In the genomic region with DNA sequence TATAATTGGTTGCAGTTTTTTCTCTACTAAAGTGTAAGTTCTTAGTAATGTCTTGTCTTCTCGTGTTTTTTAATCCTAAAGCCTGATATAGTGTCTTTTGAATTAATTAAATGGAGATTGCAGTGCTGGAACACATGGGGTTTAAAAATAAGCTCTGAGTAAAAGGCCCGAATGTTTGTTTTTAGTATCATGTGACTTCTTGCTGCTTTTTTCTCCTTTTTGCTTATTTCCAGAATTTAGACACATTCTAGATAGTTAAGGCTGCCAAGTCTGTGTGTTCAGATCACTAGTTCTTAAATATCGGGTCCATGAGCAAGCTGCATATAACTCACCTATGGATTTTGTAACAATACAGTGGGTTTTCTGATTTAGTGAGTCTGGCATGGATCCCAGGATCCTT, we compare ENCODE assay signal across 25 cellular contexts. TPM values are rescaled to one million over a fixed set of nuclear protein-coding genes. Genes with fewer than 3 reads are reported as not detected.
DNase-seq lines count a peak whose midpoint lies in the region; ATAC-seq and TF ChIP-seq lines count a peak whose summit lies in the region.
"Had no signal": no experiment of that assay in that cellular context is flagged by ENCODE, and none has a peak within 500 bp of the region (broad histone marks: within the 10 kb centered on the region; RNA-seq: fewer than 3 reads in every experiment).

No MANE protein-coding gene starts in this region.

- no peak overlapping the region for H3K4me3 Mint-ChIP-seq in endodermal cell
- H3K4me3 Mint-ChIP-seq: activated T-cell treated with anti-CD3 and anti-CD28 coated beads, Interleukin-2, amount 50 U/mL, for 24 hours; CD4-positive, alpha-beta T cell; naive thymus-derived CD4-positive, alpha-beta T cell; stimulated activated memory B cell treated with anti-CD40 and anti-IgM and Interleukin-4, amounts not matched to agents 10 μg/mL and 1 μg/mL and 100 μg/mL, for 72 hours; T-helper 17 cell had no signal

- in situ Hi-C loops in GM23248 (cut with MboI): no loop called here

- no TSS peak for BruUV-seq in PC-3 (replicated peaks; lab: Mats Ljungman, UMichigan)

- TF ChIP-seq CTCF in PC-3 (conservative IDR thresholded peaks at IDR 0.05; ENCODE audit: low read depth, low read length) (no peak), endodermal cell (conservative IDR thresholded peaks at IDR 0.05) (no peak)

- CTCF ChIA-PET in PC-3 (lab: Charles Lee): no interaction called here

- H3K4me1 Mint-ChIP-seq in endodermal cell: peaks cover 14% of the 10 kb centered on the region
- H3K4me1 Mint-ChIP-seq: stimulated activated memory B cell treated with anti-CD40 and anti-IgM and Interleukin-4, amounts not matched to agents 10 μg/mL and 1 μg/mL and 100 μg/mL, for 72 hours; T-helper 17 cell had no signal

- H3K9me3 Mint-ChIP-seq in endodermal cell: no peaks in the 10 kb centered on the region
- H3K9me3 Mint-ChIP-seq: activated T-cell treated with anti-CD3 and anti-CD28 coated beads, Interleukin-2, amount 50 U/mL, for 24 hours; CD4-positive, alpha-beta T cell had no signal

- H3K79me2 ChIP-seq in GM23248 (ENCODE audit: insufficient read depth) (peaks cover 23% of the 10 kb centered on the region), PC-3 (ENCODE audit: low read length) (no peaks in the 10 kb centered on the region)

- H4K20me1 ChIP-seq in GM23248 (ENCODE audit: insufficient read depth) (no peaks in the 10 kb centered on the region), PC-3 (ENCODE audit: low read length) (no peaks in the 10 kb centered on the region)

- H3K4me2 ChIP-seq in GM23248 (ENCODE audit: unreplicated experiment) (no peak overlapping the region), PC-3 (ENCODE audit: low read length) (peak overlapping the region; percentile 7)

- H2AFZ ChIP-seq in GM23248 (no peak overlapping the region), PC-3 (ENCODE audit: low read length) (no peak overlapping the region)

- ATAC-seq in PC-3: no peak
- no peak for ATAC-seq in Right ventricle myocardium superior (ENCODE audit: poor library complexity)
- ATAC-seq: foreskin keratinocyte; HepG2; naive thymus-derived CD4-positive, alpha-beta T cell; stimulated activated memory B cell treated with anti-CD40 and anti-IgM and Interleukin-4, amounts not matched to agents 10 μg/mL and 1 μg/mL and 100 μg/mL, for 72 hours; T-helper 17 cell had no signal

- WGBS in GM23248 (ENCODE audit: low coverage in 1 of 2, low lambda C conversion rate in 2 of 2, missing lambda C conversion rate in 2 of 2), 2 experiments: 16 to 20% methylated on average over 3 of the region's 3 CpGs
- WGBS in endodermal cell (ENCODE audit: insufficient coverage in 1 of 2, insufficient read length in 1 of 2), 2 experiments: 98 to 100% methylated on average over 2 to 3 of the region's 3 CpGs

- H3F3A ChIP-seq in GM23248 (ENCODE audit: insufficient read depth): peaks cover 4% of the 10 kb centered on the region; the same call in 1 of the 2 replicates
- no peaks in the 10 kb centered on the region for H3F3A ChIP-seq in PC-3 (ENCODE audit: low read length, unreplicated experiment)

- H3K27me3 ChIP-seq in GM23248 (replicated peaks; ENCODE audit: insufficient read depth) (no peaks in the 10 kb centered on the region), PC-3 (ENCODE audit: low read length) (no peaks in the 10 kb centered on the region), endodermal cell (ENCODE audit: control insufficient read depth, insufficient read depth, low read length, poor library complexity, severe bottlenecking) (no peaks in the 10 kb centered on the region)
- H3K27me3 ChIP-seq: adrenal gland, foreskin keratinocyte, right atrium auricular region, spleen, vagina had no signal

- H3K27ac ChIP-seq in GM23248: no peak overlapping the region
- no peak overlapping the region for H3K27ac ChIP-seq in PC-3 (ENCODE audit: low read length)
- H3K27ac ChIP-seq in endodermal cell (ENCODE audit: low read depth, low read length): no peak overlapping the region
- H3K27ac ChIP-seq: adrenal gland, foreskin keratinocyte, right atrium auricular region, spleen, vagina had no signal

- POLR2A ChIA-PET in PC-3 (lab: Charles Lee; ENCODE audit: unreplicated experiment): no interaction called here

- H3K27ac Mint-ChIP-seq in endodermal cell: peak overlapping the region; percentile 28
- H3K27ac Mint-ChIP-seq: activated T-cell treated with anti-CD3 and anti-CD28 coated beads, Interleukin-2, amount 50 U/mL, for 24 hours; CD4-positive, alpha-beta T cell; naive thymus-derived CD4-positive, alpha-beta T cell; stimulated activated memory B cell treated with anti-CD40 and anti-IgM and Interleukin-4, amounts not matched to agents 10 μg/mL and 1 μg/mL and 100 μg/mL, for 72 hours; T-helper 17 cell had no signal

- H3K4me3 ChIP-seq in GM23248 (no peak overlapping the region), PC-3 (ENCODE audit: low read length) (no peak overlapping the region), endodermal cell (ENCODE audit: low read length) (no peak overlapping the region)
- H3K4me3 ChIP-seq: adrenal gland, right atrium auricular region, spleen, vagina had no signal

- intact Hi-C loops in PC-3 (cut with micrococcal nuclease) (loop anchor here (10.0 kb wide), 1 partner anchor 320 kb away; no protein-coding TSS in a partner anchor), Right ventricle myocardium superior (cut with DNase I) (no loop called here)

- H3K9me2 ChIP-seq in GM23248 (ENCODE audit: insufficient read depth): no peaks in the 10 kb centered on the region
- H3K9me2 ChIP-seq in PC-3 (replicated peaks; ENCODE audit: low read length): no peaks in the 10 kb centered on the region

- peaks cover 17% of the 10 kb centered on the region for H3K36me3 ChIP-seq in GM23248 (ENCODE audit: low read depth)
- H3K36me3 ChIP-seq in PC-3 (ENCODE audit: low read depth, low read length): peaks cover 26% of the 10 kb centered on the region; the same call in 1 of the 2 replicates
- H3K36me3 ChIP-seq in endodermal cell (ENCODE audit: control insufficient read depth, insufficient read depth, low read length): peaks cover 39% of the 10 kb centered on the region

- no peaks in the 10 kb centered on the region for H3K27me3 Mint-ChIP-seq in endodermal cell (ENCODE audit: insufficient read depth)
- H3K27me3 Mint-ChIP-seq: activated T-cell treated with anti-CD3 and anti-CD28 coated beads, Interleukin-2, amount 50 U/mL, for 24 hours; CD4-positive, alpha-beta T cell; naive thymus-derived CD4-positive, alpha-beta T cell; stimulated activated memory B cell treated with anti-CD40 and anti-IgM and Interleukin-4, amounts not matched to agents 10 μg/mL and 1 μg/mL and 100 μg/mL, for 72 hours; T-helper 17 cell had no signal

- no peak overlapping the region for H3K9ac ChIP-seq in GM23248
- H3K9ac ChIP-seq in PC-3 (ENCODE audit: low read length): no peak overlapping the region
- no peak overlapping the region for H3K9ac ChIP-seq in endodermal cell (ENCODE audit: extremely low read depth, low read length, poor library complexity, severe bottlenecking)

- H3K4me1 ChIP-seq in GM23248 (ENCODE audit: insufficient read depth) (peaks cover 16% of the 10 kb centered on the region), PC-3 (ENCODE audit: insufficient read depth, low read length) (peaks cover 30% of the 10 kb centered on the region), endodermal cell (ENCODE audit: control insufficient read depth, insufficient read depth, low read length) (no peaks in the 10 kb centered on the region)
- H3K4me1 ChIP-seq: foreskin keratinocyte, spleen had no signal

- peak; percentile 23 for DNase-seq in GM23248
- DNase-seq in PC-3: peak; percentile 34
- DNase-seq in endodermal cell: no peak
- DNase-seq in renal cortical epithelial cell (ENCODE audit: low read depth): peak; percentile 13
- DNase-seq in SHP77 treated with DMSO at 0.1 percent for 48 hours (lab: John Stamatoyannopoulos, UW): no peak
- DNase-seq in germinal center (ENCODE audit: low spot score): no peak
- no peak for DNase-seq in Right ventricle myocardium superior
- DNase-seq: activated CD4-positive, alpha-beta T cell treated with anti-CD3 and anti-CD28 coated beads for 4 hours; activated naive CD4-positive, alpha-beta T cell; activated T-cell treated with anti-CD3 and anti-CD28 coated beads, Interleukin-2, amount 50 U/mL, for 24 hours; adrenal gland; CD4-positive, alpha-beta T cell; dermis blood vessel endothelial cell; foreskin keratinocyte; naive thymus-derived CD4-positive, alpha-beta T cell; NCI-H1105; NCI-H2029; NK-92 treated with Interleukin-12 subunit alpha and Interleukin-12 subunit beta, amount 100 ng/mL, for 24 hours; spleen; stimulated activated CD4-positive, alpha-beta T cell treated with anti-CD3 and anti-CD28 coated beads, Interleukin-4, amount 100 ng/mL, for 1 hour; T-helper 17 cell had no signal

- H3K9me3 ChIP-seq in GM23248 (ENCODE audit: low read depth) (no peaks in the 10 kb centered on the region), PC-3 (ENCODE audit: low read length) (no peaks in the 10 kb centered on the region), endodermal cell (ENCODE audit: control insufficient read depth, low read length) (no peaks in the 10 kb centered on the region)
- H3K9me3 ChIP-seq: adrenal gland, right atrium auricular region, vagina had no signal

- peaks cover 36% of the 10 kb centered on the region for H3K36me3 Mint-ChIP-seq in endodermal cell (ENCODE audit: low read depth)

RNA-seq across cellular contexts. Expression of a gene that starts 27.5 kb away (rescaled TPM):
- 25.7 and 32.0 TPM in 2 replicates for total RNA-seq in GM23248 (2014; rRNA removed; shearing (Covaris generic))
- polyA plus RNA-seq in GM23248 (2016; fragmentation: Nextera tagmentation; extraction: Ambion mirVana): 17.5 and 17.7 TPM in 2 replicates
- 48.4 and 52.8 TPM in 2 replicates for total RNA-seq in PC-3 (2014; rRNA removed)
- total RNA-seq in endodermal cell: 10 to 100 TPM; 42.2 to 46.5 TPM
- polyA plus RNA-seq in endodermal cell (2013, experiment 1 of 2): 46.2 TPM
- polyA plus RNA-seq in endodermal cell (2013, experiment 2 of 2): 47.8 TPM
- total RNA-seq in renal cortical epithelial cell: 65.5 and 97.6 TPM in 2 replicates
- 12.4 TPM for total RNA-seq in Right ventricle myocardium superior

Comparison
In these comparisons a context has a peak if more than half of its experiments do, and no peak if none do; other contexts are left out.
1. DNase-seq: peak in GM23248 (single experiment), PC-3 (single experiment) and renal cortical epithelial cell (single experiment); none in endodermal cell (single experiment), SHP77 treated with DMSO at 0.1 percent for 48 hours (single experiment), germinal center (single experiment) and Right ventricle myocardium superior (single experiment).